15 cellular contexts compared by ENCODE assay signal in genomic region chr4:6044276-6044675, GRCh38. TPM values are rescaled to one million over a fixed set of nuclear protein-coding genes. Genes with fewer than 3 reads are reported as not detected.
DNase-seq lines count a peak whose midpoint lies in the region; ATAC-seq, FAIRE-seq and TF ChIP-seq lines count a peak whose summit lies in the region.
"Had no signal": no experiment of that assay in that cellular context is flagged by ENCODE, and none has a peak within 500 bp of the region (broad histone marks: within the 10 kb centered on the region; RNA-seq: fewer than 3 reads in every experiment).

No MANE protein-coding gene starts in this region.

- no peak for ATAC-seq in GM18867 (IDR thresholded peaks at IDR 0.05; ENCODE audit: unreplicated experiment)
- ATAC-seq: A549 had no signal

- H3K9me3 ChIP-seq in BLaER1 (peaks cover 3% of the 10 kb centered on the region), H1 (ENCODE audit: insufficient read depth in 2 of 2, low read depth in 1 of 2, low read length in 1 of 2) (no peaks in the 10 kb centered on the region), suprapubic skin (no peaks in the 10 kb centered on the region)
- H3K9me3 ChIP-seq: A549 had no signal

- DNase-seq in NCI-H1092 (lab: John Stamatoyannopoulos, UW) (peak; percentile 21), RPMI8226 (peak; percentile 90), H1 (ENCODE audit: low read depth in 1 of 2, low spot score in 2 of 2) (no peak), suprapubic skin (ENCODE audit: low spot score in 2 of 2) (no peak), H4 (ENCODE audit: low spot score) (no peak), 8988T (no peak)
- DNase-seq: CD4-positive, CD25-positive, alpha-beta regulatory T cell; DMS53; GF-D8; IMR-90 had no signal

- no peaks in the 10 kb centered on the region for H3K79me2 ChIP-seq in H1 (ENCODE audit: control insufficient read depth in 1 of 2, insufficient read depth in 2 of 2, low read length in 2 of 2)

- H3K23me2 ChIP-seq in H1 (ENCODE audit: low read depth, low read length): no peaks in the 10 kb centered on the region

- H3K4me2 ChIP-seq in BLaER1: peak overlapping the region; percentile 57
- H3K4me2 ChIP-seq in H1 (ENCODE audit: insufficient read depth in 1 of 2, low read depth in 2 of 2, low read length in 2 of 2): no peak overlapping the region
- H3K4me2 ChIP-seq: A549 had no signal

- H3K18ac ChIP-seq in H1 (ENCODE audit: extremely low read depth, low read length): no peak overlapping the region

- H4K91ac ChIP-seq in H1 (replicated peaks; ENCODE audit: insufficient read length, low read length): no peak overlapping the region

- CTCF ChIA-PET in H1 (lab: Charles Lee; ENCODE audit: partially characterized antibody): interaction anchor here (0.7 to 2.0 kb wide), 11 partner anchors 10 to 487 kb away, joined by 3 to 6 read pairs (median 3); no protein-coding TSS in a partner anchor

- H2BK12ac ChIP-seq in H1 (ENCODE audit: low read depth, low read length): no peak overlapping the region

- no peaks in the 10 kb centered on the region for H4K20me1 ChIP-seq in BLaER1
- peaks cover 2 to 4% of the 10 kb centered on the region in 2 experiments for H4K20me1 ChIP-seq in H1 (replicated peaks in 1 of 2; ENCODE audit: control insufficient read depth in 1 of 2, insufficient read depth in 2 of 2, low read length in 2 of 2)

- H2BK5ac ChIP-seq in H1 (ENCODE audit: low read depth, low read length): no peak overlapping the region

- WGBS in H1 (ENCODE audit: extremely low coverage in 1 of 2, insufficient coverage in 1 of 2, insufficient read length in 1 of 2, insufficient replicate concordance in 2 of 2, low coverage in 1 of 2, low lambda C conversion rate in 2 of 2, missing lambda C conversion rate in 1 of 2), 2 experiments: 89% methylated on average over 8 of the region's 9 CpGs; no CpG with 5 or more reads in 1 of the 2 experiments
- WGBS in suprapubic skin: 49% methylated on average over 9 of the region's 9 CpGs

- no peak overlapping the region for H4K5ac ChIP-seq in H1 (ENCODE audit: insufficient read length, low read depth, low read length)

- H3K4me1 ChIP-seq in BLaER1 (peaks cover 51% of the 10 kb centered on the region), H1 (replicated peaks in 1 of 4; ENCODE audit: control insufficient read depth in 3 of 4, insufficient read depth in 4 of 4, low read length in 3 of 4) (no peaks in the 10 kb centered on the region; a peak in 1 of 7 replicates), suprapubic skin (no peaks in the 10 kb centered on the region)
- H3K4me1 ChIP-seq: A549 had no signal

- H3K36me3 ChIP-seq in BLaER1 (no peaks in the 10 kb centered on the region), H1 (ENCODE audit: control insufficient read depth in 2 of 4, insufficient read depth in 4 of 4, low read length in 3 of 4) (no peaks in the 10 kb centered on the region), suprapubic skin (no peaks in the 10 kb centered on the region)

- no peak overlapping the region for H3K23ac ChIP-seq in H1 (ENCODE audit: insufficient read length)

- no peaks in the 10 kb centered on the region for H3K79me1 ChIP-seq in H1 (ENCODE audit: low read depth, low read length)

- 0 out of 2 replicates have a peak overlapping the region, but pooled peaks have one; percentile 12 for H2BK15ac ChIP-seq in H1 (ENCODE audit: low read length)

- no peak overlapping the region for H4K8ac ChIP-seq in H1 (ENCODE audit: extremely low read depth, insufficient read depth, low read length)

- H2BK120ac ChIP-seq in H1 (replicated peaks; ENCODE audit: low read depth, low read length): no peak overlapping the region

- POLR2A ChIA-PET in H1 (lab: Charles Lee; ENCODE audit: partially characterized antibody): interaction anchor here (0.9 kb wide), 1 partner anchor 34 kb away, joined by 3 read pairs; no protein-coding TSS in a partner anchor

- H3K27me3 ChIP-seq in BLaER1 (no peaks in the 10 kb centered on the region), H1 (replicated peaks in 1 of 4; ENCODE audit: control insufficient read depth in 3 of 4, extremely low read depth in 1 of 4, insufficient read depth in 3 of 4, low read length in 3 of 4) (no peaks in the 10 kb centered on the region; a peak in 1 of 7 replicates), suprapubic skin (peaks cover 43% of the 10 kb centered on the region)

- H3K4me3 ChIP-seq in BLaER1 (no peak overlapping the region), H1 (ENCODE audit: extremely low read depth in 1 of 4, insufficient read depth in 2 of 4, low read depth in 3 of 4, low read length in 4 of 4) (no peak overlapping the region), suprapubic skin (no peak overlapping the region)
- H3K4me3 ChIP-seq: A549 had no signal

- TF ChIP-seq CTCF in H1 (IDR thresholded peaks at IDR 0.05; ENCODE audit: control extremely low read depth in 1 of 3, insufficient read depth in 1 of 3, low read depth in 1 of 3, low read length in 3 of 3): no peak
- TF ChIP-seq CTCF in suprapubic skin (IDR thresholded peaks at IDR 0.05): no peak

- no peak for TF ChIP-seq POLR2A in H1 (IDR thresholded peaks at IDR 0.05; ENCODE audit: control extremely low read depth in 1 of 2, low read depth in 2 of 2, low read length in 2 of 2)
- no peak for TF ChIP-seq POLR2A in suprapubic skin (IDR thresholded peaks at IDR 0.05)

- no peak overlapping the region for H3K56ac ChIP-seq in H1 (replicated peaks; ENCODE audit: insufficient read length, low read depth, low read length)

- no peak overlapping the region for H2AK5ac ChIP-seq in H1 (ENCODE audit: low read depth, low read length)

- no peak overlapping the region for H2BK20ac ChIP-seq in H1 (ENCODE audit: low read length)

- H3K4ac ChIP-seq in H1 (replicated peaks; ENCODE audit: insufficient read length, low read depth, low read length): no peak overlapping the region

- H3K27ac ChIP-seq in BLaER1 (no peak overlapping the region), H1 (ENCODE audit: low read depth, low read length) (no peak overlapping the region), suprapubic skin (no peak overlapping the region)
- H3K27ac ChIP-seq: A549 had no signal

- H3K9ac ChIP-seq in BLaER1 (no peak overlapping the region), H1 (replicated peaks in 1 of 4; ENCODE audit: extremely low read depth in 1 of 4, low read depth in 3 of 4, low read length in 3 of 4) (no peak overlapping the region)

- TF ChIP-seq EP300 in H1 (IDR thresholded peaks at IDR 0.05; ENCODE audit: borderline replicate concordance in 1 of 2, low read depth in 2 of 2, low read length in 2 of 2) (no peak), suprapubic skin (IDR thresholded peaks at IDR 0.05) (no peak)

- H3K14ac ChIP-seq in H1 (ENCODE audit: insufficient read length): no peak overlapping the region

- no peak for FAIRE-seq in H1 (lab: Jason Lieb, UNC)
- FAIRE-seq: A549 had no signal

- no peak overlapping the region for H2AFZ ChIP-seq in H1 (ENCODE audit: low read length)

- no peak for TF ChIP-seq RAD21 in H1 (IDR thresholded peaks at IDR 0.05 in 1 of 2, conservative IDR thresholded peaks at IDR 0.05 in 1 of 2; ENCODE audit: low read depth in 2 of 2, low read length in 2 of 2)

TF ChIP-seq in H1, 55 proteins besides CTCF, POLR2A, EP300 and RAD21:
- no peak for TF ChIP-seq MAX (IDR thresholded peaks at IDR 0.05)
- TF ChIP-seq, protein P1, sequence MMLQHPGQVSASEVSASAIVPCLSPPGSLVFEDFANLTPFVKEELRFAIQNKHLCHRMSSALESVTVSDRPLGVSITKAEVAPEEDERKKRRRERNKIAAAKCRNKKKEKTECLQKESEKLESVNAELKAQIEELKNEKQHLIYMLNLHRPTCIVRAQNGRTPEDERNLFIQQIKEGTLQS (IDR thresholded peaks at IDR 0.05; ENCODE audit: insufficient read depth, low read depth, low read length): no peak
- TF ChIP-seq FOSL1 (IDR thresholded peaks at IDR 0.05; ENCODE audit: insufficient read depth, low read depth, low read length): no peak
- no peak for TF ChIP-seq JUN (IDR thresholded peaks at IDR 0.05; ENCODE audit: low read depth, low read length)
- TF ChIP-seq POU5F1 (IDR thresholded peaks at IDR 0.05; ENCODE audit: low read depth, low read length): no peak
- no peak for TF ChIP-seq CHD1 (IDR thresholded peaks at IDR 0.05; ENCODE audit: low read depth, low read length)
- no peak for TF ChIP-seq KDM5A (IDR thresholded peaks at IDR 0.05; ENCODE audit: low read length)
- TF ChIP-seq SP1 (IDR thresholded peaks at IDR 0.05; ENCODE audit: low read depth, low read length): no peak

RNA-seq across cellular contexts. Expression of gene C4orf50, which starts 26.0 kb away (rescaled TPM):
- total RNA-seq in H1 (2021; fragmentation: NEBNext Ultra II Directional; extraction: Animal tissue kit (Norgen Biotek cat#: 25700)): 0.22 and 0.23 TPM in 2 replicates
- polyA plus RNA-seq in H1 (2011; rRNA removed): 0.08 and 0.16 TPM in 2 replicates
- 0.14 TPM for polyA plus RNA-seq in H1 (2011; cell fraction: cytosol; rRNA removed)
- 0.44 TPM for polyA plus RNA-seq in H1 (2011; cell fraction: nucleus; rRNA removed)
- 0.15 to 0.25 TPM (median 0.20 TPM) in 4 replicates for polyA plus RNA-seq in H1 (2012, experiment 1 of 2)
- 0.04 TPM for polyA plus RNA-seq in H1 (2012, experiment 2 of 2)
- polyA plus RNA-seq in H1 (2013, experiment 1 of 2): 0.06 TPM
- polyA plus RNA-seq in H1 (2013, experiment 2 of 2): 0.09 TPM
- polyA minus RNA-seq in H1 (2011; rRNA and poly(A)+ RNA removed): 0.32 and 0.46 TPM in 2 replicates
- 0.22 TPM for polyA minus RNA-seq in H1 (2011; cell fraction: cytosol; rRNA and poly(A)+ RNA removed)
- 0.70 TPM for polyA minus RNA-seq in H1 (2011; cell fraction: nucleus; rRNA and poly(A)+ RNA removed)
- not detected for total RNA-seq in suprapubic skin
- total RNA-seq in H4 (2014; rRNA removed; shearing (Covaris generic)): 0.02 TPM in 2 replicates
- total RNA-seq: IMR-90 had no signal
- polyA plus RNA-seq: A549, AG04450, BJ, IMR-90 had no signal

Comparison
In these comparisons a context has a peak if more than half of its experiments do, and no peak if none do; other contexts are left out.
1. DNase-seq: peak in NCI-H1092 (single experiment) and RPMI8226 (single experiment); none in H1 (0 of 2), suprapubic skin (0 of 2), H4 (single experiment) and 8988T (single experiment).